In the genomic region with DNA sequence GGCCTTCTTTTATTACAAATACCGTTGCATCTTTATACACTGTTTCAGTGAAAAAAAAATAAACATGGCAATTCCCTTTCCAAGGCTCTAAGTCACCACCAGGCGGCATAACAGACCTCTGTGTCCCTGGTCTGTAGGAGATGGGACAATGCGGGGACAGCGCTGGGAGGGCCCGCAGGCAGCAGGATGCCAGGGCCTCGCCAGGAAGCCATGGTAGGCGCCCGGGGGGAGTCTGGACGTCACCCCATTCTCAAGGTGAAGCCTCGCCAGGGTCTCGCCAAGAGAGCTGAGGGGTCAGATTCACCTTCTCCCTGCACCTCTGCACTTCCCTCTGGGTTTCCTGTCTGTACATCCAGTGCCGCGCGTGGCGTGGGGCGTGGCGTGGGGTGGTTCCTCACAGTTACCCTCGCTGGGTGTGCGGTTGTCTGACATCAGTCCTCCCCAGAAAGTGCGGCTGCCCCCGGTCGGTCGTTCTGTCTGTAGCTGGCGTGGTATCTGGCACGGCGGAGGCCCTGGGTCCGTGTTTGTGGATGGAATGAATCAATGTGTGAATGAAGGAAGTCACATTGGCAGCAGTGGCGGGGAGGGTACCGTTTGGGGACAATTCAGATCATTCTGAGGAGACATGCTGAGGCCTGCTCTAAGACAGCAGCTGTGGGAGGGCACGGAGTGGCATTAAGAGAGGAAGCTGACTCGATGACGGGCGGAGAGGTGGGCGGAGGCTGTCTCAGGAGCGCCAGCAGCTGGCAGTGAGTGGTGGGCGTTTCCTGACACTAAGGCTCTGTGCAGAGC, we compare ENCODE assay signal across 8 cellular contexts.
A peak's percentile ranks its signal among the peaks of the same experiment; 100 is the strongest.
DNase-seq lines count a peak whose midpoint lies in the region; ATAC-seq lines count a peak whose summit lies in the region.

No MANE protein-coding gene starts in this region.

- ATAC-seq in GM21529 (IDR thresholded peaks at IDR 0.05; ENCODE audit: unreplicated experiment) (peak; percentile 32), GM19351 (IDR thresholded peaks at IDR 0.05; ENCODE audit: unreplicated experiment) (no peak)

- DNase-seq in AML-193 (lab: John Stamatoyannopoulos, UW) (peak; percentile 81 to 84), NCI-H146 treated with DMSO at 0.1 percent for 48 hours (lab: John Stamatoyannopoulos, UW; ENCODE audit: unreplicated experiment) (peak; percentile 54), T-helper 9 cell (peak; percentile 86), astrocyte of the hippocampus (ENCODE audit: low read depth, low spot score) (peak; percentile 81), iris pigment epithelial cell (ENCODE audit: low read depth) (peak; percentile 56)
- peak; percentile 70 to 75 for DNase-seq in stimulated activated CD4-positive, alpha-beta T cell treated with anti-CD3 and anti-CD28 coated beads, Interleukin-15, amount 100 ng/mL, for 1 hour (ENCODE audit: low read depth in 1 of 2, low spot score in 1 of 2)
